1 cellular context compared by ENCODE assay signal in the genomic region with DNA sequence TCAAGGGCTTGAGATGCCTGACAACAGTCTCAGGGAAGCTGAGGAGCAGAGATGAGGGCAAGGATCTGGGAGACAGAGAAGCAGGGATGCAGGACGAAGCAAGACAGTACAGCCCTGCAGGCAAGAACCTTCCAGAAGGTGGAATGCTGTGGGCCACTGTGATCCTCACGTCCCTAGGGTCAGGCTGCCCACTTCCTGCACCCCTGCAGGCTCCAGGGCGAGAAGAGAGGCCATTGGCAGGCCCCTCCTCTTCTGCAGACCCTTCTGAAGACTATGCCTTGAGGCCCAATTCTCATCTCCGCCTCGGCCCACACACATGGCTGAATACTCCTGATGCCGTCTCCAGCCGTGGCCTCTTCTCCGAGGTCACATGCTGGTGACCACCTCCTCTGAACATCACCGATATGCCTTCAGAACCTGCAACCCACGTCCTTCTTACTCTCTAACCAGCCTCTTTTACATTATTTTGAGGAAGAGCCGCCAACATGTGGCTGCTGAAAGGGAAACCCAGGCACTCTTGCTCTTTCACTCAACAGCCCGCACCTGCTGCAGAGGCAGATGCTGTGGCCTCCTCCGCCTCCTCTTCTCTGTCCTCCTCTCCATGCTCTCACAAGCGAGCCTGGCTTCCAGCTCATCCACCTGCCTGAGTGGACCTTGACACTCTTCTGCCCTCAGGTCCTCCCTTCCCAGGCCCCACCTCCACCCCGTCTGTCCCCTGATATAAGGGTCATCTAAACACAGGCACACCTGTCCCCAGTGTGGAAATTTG.
TF ChIP-seq lines count a peak whose summit lies in the region.

No MANE protein-coding gene starts in this region.

TF ChIP-seq in WTC11, 78 proteins besides CTCF, POLR2A, EP300 and RAD21 (continued from another document):
- TF ChIP-seq, protein P1, sequence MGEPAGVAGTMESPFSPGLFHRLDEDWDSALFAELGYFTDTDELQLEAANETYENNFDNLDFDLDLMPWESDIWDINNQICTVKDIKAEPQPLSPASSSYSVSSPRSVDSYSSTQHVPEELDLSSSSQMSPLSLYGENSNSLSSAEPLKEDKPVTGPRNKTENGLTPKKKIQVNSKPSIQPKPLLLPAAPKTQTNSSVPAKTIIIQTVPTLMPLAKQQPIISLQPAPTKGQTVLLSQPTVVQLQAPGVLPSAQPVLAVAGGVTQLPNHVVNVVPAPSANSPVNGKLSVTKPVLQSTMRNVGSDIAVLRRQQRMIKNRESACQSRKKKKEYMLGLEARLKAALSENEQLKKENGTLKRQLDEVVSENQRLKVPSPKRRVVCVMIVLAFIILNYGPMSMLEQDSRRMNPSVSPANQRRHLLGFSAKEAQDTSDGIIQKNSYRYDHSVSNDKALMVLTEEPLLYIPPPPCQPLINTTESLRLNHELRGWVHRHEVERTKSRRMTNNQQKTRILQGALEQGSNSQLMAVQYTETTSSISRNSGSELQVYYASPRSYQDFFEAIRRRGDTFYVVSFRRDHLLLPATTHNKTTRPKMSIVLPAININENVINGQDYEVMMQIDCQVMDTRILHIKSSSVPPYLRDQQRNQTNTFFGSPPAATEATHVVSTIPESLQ (CRISPR knock-in tag; IDR thresholded peaks at IDR 0.05), result no peak
- TF ChIP-seq NFE2L1 (CRISPR knock-in tag; IDR thresholded peaks at IDR 0.05) (no peak), CREB1 (CRISPR knock-in tag; IDR thresholded peaks at IDR 0.05) (no peak), NFATC4 (CRISPR knock-in tag; IDR thresholded peaks at IDR 0.05) (no peak), ZNF263 (CRISPR knock-in tag; IDR thresholded peaks at IDR 0.05; ENCODE audit: low read depth) (no peak), MYBL2 (CRISPR knock-in tag; IDR thresholded peaks at IDR 0.05) (no peak), ZBTB21 (CRISPR knock-in tag; IDR thresholded peaks at IDR 0.05; ENCODE audit: borderline replicate concordance) (no peak), GABPB1 (CRISPR knock-in tag; IDR thresholded peaks at IDR 0.05) (no peak), RELA (CRISPR knock-in tag; IDR thresholded peaks at IDR 0.05; ENCODE audit: borderline replicate concordance) (no peak), FOXP1 (CRISPR knock-in tag; IDR thresholded peaks at IDR 0.05; ENCODE audit: borderline replicate concordance) (no peak)
- TF ChIP-seq, protein P2, sequence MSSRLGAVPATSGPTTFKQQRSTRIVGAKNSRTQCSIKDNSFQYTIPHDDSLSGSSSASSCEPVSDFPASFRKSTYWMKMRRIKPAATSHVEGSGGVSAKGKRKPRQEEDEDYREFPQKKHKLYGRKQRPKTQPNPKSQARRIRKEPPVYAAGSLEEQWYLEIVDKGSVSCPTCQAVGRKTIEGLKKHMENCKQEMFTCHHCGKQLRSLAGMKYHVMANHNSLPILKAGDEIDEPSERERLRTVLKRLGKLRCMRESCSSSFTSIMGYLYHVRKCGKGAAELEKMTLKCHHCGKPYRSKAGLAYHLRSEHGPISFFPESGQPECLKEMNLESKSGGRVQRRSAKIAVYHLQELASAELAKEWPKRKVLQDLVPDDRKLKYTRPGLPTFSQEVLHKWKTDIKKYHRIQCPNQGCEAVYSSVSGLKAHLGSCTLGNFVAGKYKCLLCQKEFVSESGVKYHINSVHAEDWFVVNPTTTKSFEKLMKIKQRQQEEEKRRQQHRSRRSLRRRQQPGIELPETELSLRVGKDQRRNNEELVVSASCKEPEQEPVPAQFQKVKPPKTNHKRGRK (CRISPR knock-in tag; IDR thresholded peaks at IDR 0.05; ENCODE audit: borderline replicate concordance), result no peak
- TF ChIP-seq, protein P3, sequence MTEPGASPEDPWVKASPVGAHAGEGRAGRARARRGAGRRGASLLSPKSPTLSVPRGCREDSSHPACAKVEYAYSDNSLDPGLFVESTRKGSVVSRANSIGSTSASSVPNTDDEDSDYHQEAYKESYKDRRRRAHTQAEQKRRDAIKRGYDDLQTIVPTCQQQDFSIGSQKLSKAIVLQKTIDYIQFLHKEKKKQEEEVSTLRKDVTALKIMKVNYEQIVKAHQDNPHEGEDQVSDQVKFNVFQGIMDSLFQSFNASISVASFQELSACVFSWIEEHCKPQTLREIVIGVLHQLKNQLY (CRISPR knock-in tag; IDR thresholded peaks at IDR 0.05), result no peak
- TF ChIP-seq, protein P4, sequence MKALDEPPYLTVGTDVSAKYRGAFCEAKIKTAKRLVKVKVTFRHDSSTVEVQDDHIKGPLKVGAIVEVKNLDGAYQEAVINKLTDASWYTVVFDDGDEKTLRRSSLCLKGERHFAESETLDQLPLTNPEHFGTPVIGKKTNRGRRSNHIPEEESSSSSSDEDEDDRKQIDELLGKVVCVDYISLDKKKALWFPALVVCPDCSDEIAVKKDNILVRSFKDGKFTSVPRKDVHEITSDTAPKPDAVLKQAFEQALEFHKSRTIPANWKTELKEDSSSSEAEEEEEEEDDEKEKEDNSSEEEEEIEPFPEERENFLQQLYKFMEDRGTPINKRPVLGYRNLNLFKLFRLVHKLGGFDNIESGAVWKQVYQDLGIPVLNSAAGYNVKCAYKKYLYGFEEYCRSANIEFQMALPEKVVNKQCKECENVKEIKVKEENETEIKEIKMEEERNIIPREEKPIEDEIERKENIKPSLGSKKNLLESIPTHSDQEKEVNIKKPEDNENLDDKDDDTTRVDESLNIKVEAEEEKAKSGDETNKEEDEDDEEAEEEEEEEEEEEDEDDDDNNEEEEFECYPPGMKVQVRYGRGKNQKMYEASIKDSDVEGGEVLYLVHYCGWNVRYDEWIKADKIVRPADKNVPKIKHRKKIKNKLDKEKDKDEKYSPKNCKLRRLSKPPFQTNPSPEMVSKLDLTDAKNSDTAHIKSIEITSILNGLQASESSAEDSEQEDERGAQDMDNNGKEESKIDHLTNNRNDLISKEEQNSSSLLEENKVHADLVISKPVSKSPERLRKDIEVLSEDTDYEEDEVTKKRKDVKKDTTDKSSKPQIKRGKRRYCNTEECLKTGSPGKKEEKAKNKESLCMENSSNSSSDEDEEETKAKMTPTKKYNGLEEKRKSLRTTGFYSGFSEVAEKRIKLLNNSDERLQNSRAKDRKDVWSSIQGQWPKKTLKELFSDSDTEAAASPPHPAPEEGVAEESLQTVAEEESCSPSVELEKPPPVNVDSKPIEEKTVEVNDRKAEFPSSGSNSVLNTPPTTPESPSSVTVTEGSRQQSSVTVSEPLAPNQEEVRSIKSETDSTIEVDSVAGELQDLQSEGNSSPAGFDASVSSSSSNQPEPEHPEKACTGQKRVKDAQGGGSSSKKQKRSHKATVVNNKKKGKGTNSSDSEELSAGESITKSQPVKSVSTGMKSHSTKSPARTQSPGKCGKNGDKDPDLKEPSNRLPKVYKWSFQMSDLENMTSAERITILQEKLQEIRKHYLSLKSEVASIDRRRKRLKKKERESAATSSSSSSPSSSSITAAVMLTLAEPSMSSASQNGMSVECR (CRISPR knock-in tag; IDR thresholded peaks at IDR 0.05; ENCODE audit: borderline replicate concordance), result no peak
